9 cellular contexts compared by ENCODE assay signal in the genomic region with DNA sequence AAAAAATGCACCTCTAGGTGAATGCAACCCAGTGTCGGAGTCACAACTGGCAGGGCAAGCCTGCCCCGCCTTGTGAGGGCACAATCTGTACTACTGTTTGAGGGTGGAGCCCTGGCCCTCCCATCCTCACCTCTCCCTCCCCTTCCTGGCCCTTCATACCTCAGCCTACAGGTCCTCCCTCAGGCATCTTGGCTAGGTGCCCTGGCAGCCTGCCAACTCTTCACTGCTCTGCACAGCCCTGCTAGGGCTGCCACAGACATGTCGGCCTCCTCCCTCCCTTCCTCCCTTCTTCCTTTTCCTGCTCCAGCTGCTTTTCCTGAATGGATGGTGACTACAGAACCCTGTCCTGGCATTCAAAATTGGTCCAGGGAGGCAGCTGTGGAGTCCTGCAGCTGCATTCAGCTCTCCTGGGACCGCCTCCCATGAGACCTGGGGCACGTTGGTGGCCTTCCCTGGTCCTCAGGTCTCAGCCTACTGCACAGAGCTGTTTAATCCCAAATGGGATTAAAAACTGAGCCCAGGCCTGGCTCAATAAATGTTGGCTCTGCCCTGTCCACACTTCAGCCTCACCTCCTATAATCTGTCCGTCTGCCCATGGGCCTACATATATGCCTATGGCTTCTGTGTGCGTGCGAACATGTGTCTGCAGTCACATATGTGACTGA. TPM values are rescaled to one million over a fixed set of nuclear protein-coding genes. Genes with fewer than 3 reads are reported as not detected.
DNase-seq lines count a peak whose midpoint lies in the region; ATAC-seq, FAIRE-seq and TF ChIP-seq lines count a peak whose summit lies in the region.
"Had no signal": no experiment of that assay in that cellular context is flagged by ENCODE, and none has a peak within 500 bp of the region (broad histone marks: within the 10 kb centered on the region; RNA-seq: fewer than 3 reads in every experiment).

No MANE protein-coding gene starts in this region.

- dilution Hi-C loops in keratinocyte (cut with MboI; ENCODE audit: extremely low pct_ligation_motif_present, low sequenced_read_pairs), result no loop called here

- H3K36me3 Mint-ChIP-seq in CD4-positive, alpha-beta T cell (ENCODE audit: low read depth), result no peaks in the 10 kb centered on the region

- H3K4me3 Mint-ChIP-seq in CD4-positive, alpha-beta T cell, result no peak overlapping the region

- CTCF ChIA-PET in CD4-positive, alpha-beta T cell (lab: Charles Lee), result no interaction called here

- H3K27me3 Mint-ChIP-seq in CD4-positive, alpha-beta T cell, result peaks cover 53% of the 10 kb centered on the region

- H2AFZ ChIP-seq in keratinocyte (ENCODE audit: control insufficient read depth, low read length), result no peak overlapping the region

- no peaks in the 10 kb centered on the region for H3K9me3 Mint-ChIP-seq in CD4-positive, alpha-beta T cell

- H4K20me1 ChIP-seq in keratinocyte (ENCODE audit: control insufficient read depth, extremely low read depth, insufficient read depth, low read length), result no peaks in the 10 kb centered on the region

- no peak for TF ChIP-seq CTCF in CD4-positive, alpha-beta T cell (IDR thresholded peaks at IDR 0.05)
- TF ChIP-seq CTCF in keratinocyte (optimal IDR thresholded peaks at IDR 0.05 in 1 of 3, IDR thresholded peaks at IDR 0.05 in 1 of 3, conservative IDR thresholded peaks at IDR 0.05 in 1 of 3; ENCODE audit: extremely low read depth in 1 of 3, insufficient read depth in 2 of 3, low read length in 3 of 3), result no peak

- peaks cover 9% of the 10 kb centered on the region for H3K4me1 ChIP-seq in keratinocyte (ENCODE audit: control insufficient read depth, extremely low read depth, insufficient read depth, low read length)

- H3K9me1 ChIP-seq in keratinocyte (ENCODE audit: control insufficient read depth, extremely low read depth, insufficient read depth, low read length), result no peaks in the 10 kb centered on the region

- H3K27me3 ChIP-seq in CD4-positive, alpha-beta T cell (ENCODE audit: control insufficient read depth, insufficient read depth, low read length), result peaks cover 45% of the 10 kb centered on the region
- peaks cover 4% of the 10 kb centered on the region for H3K27me3 ChIP-seq in keratinocyte (ENCODE audit: control insufficient read depth, extremely low read depth, insufficient read depth, low read length)

- no peak for TF ChIP-seq POLR2A in GM12892 (IDR thresholded peaks at IDR 0.05; ENCODE audit: low read depth, low read length)

- no peak overlapping the region for H3K4me3 ChIP-seq in keratinocyte (ENCODE audit: control insufficient read depth in 2 of 3, extremely low read depth in 1 of 3, insufficient read depth in 2 of 3, low read depth in 1 of 3, low read length in 3 of 3)

- no peaks in the 10 kb centered on the region for H3K4me1 Mint-ChIP-seq in CD4-positive, alpha-beta T cell (ENCODE audit: low read depth)

- ATAC-seq in CD4-positive, alpha-beta T cell (ENCODE audit: poor library complexity), result no peak
- peak; percentile 80 for ATAC-seq in SK-N-SH treated with all-trans-retinoic acid at 6 μM for 48 hours
- no peak for ATAC-seq in GM21423 (IDR thresholded peaks at IDR 0.05; ENCODE audit: unreplicated experiment)

- intact Hi-C loops in CD4-positive, alpha-beta T cell (cut with DNase I, micrococcal nuclease), result no loop called here

- H3K36me3 ChIP-seq in keratinocyte (ENCODE audit: control insufficient read depth in 2 of 2, extremely low read depth in 1 of 2, insufficient read depth in 2 of 2, low read length in 2 of 2), result no peaks in the 10 kb centered on the region

- H3K27ac Mint-ChIP-seq in CD4-positive, alpha-beta T cell, result no peak overlapping the region

- peak in 7 of 10 experiments; percentile 4 to 40 (median 18) for DNase-seq in CD4-positive, alpha-beta T cell
- DNase-seq in NCI-H1105 treated with DMSO at 0.1 percent for 48 hours (lab: John Stamatoyannopoulos, UW), result peak; percentile 96
- DNase-seq in keratinocyte (ENCODE audit: low read depth, low spot score), result peak; percentile 87
- no peak for DNase-seq in activated CD4-positive, CD25-positive, alpha-beta regulatory T cell (lab: John Stamatoyannopoulos, UW)
- no peak for DNase-seq in GM12892 (ENCODE audit: insufficient read length)
- no peak for DNase-seq in inferior parietal cortex (ENCODE audit: extremely low spot score)

- FAIRE-seq in keratinocyte (lab: Jason Lieb, UNC) (peak; percentile 90), GM12892 (lab: Jason Lieb, UNC) (no peak)
- FAIRE-seq: frontal cortex had no signal

- POLR2A ChIA-PET in CD4-positive, alpha-beta T cell (lab: Charles Lee), result no interaction called here

- no peaks in the 10 kb centered on the region for H3K9me3 ChIP-seq in CD4-positive, alpha-beta T cell (ENCODE audit: control insufficient read depth, low read length)
- H3K9me3 ChIP-seq in keratinocyte (ENCODE audit: control insufficient read depth, low read depth, low read length), result no peaks in the 10 kb centered on the region

- no peaks in the 10 kb centered on the region for H3K79me2 ChIP-seq in keratinocyte (ENCODE audit: control insufficient read depth, insufficient read depth, low read length)

- no peak overlapping the region for H3K9ac ChIP-seq in keratinocyte (ENCODE audit: control insufficient read depth, extremely low read depth, insufficient read depth, low read length)

- no peak overlapping the region for H3K27ac ChIP-seq in CD4-positive, alpha-beta T cell (ENCODE audit: low read depth, low read length)
- H3K27ac ChIP-seq in keratinocyte (ENCODE audit: control insufficient read depth, insufficient read depth, low read length), result no peak overlapping the region

- peak overlapping the region; percentile 41 for H3K4me2 ChIP-seq in keratinocyte (ENCODE audit: control insufficient read depth, extremely low read depth, insufficient read depth, low read depth, low read length)

TF ChIP-seq in SK-N-SH treated with all-trans-retinoic acid at 6 μM for 48 hours, 23 proteins besides CTCF, POLR2A, EP300 and RAD21:
- no peak for TF ChIP-seq ZFP3 (CRISPR knock-in tag; IDR thresholded peaks at IDR 0.05)
- no peak; the same call in 1 of the 2 replicates for TF ChIP-seq ZNF70 (CRISPR knock-in tag; IDR thresholded peaks at IDR 0.05)
- TF ChIP-seq SNAI2 (CRISPR knock-in tag; IDR thresholded peaks at IDR 0.05), result no peak
- TF ChIP-seq ZNF8 (CRISPR knock-in tag; IDR thresholded peaks at IDR 0.05), result no peak
- TF ChIP-seq ISL1 (CRISPR knock-in tag; IDR thresholded peaks at IDR 0.05), result no peak
- TF ChIP-seq TOX (CRISPR knock-in tag; IDR thresholded peaks at IDR 0.05; ENCODE audit: borderline replicate concordance), result no peak
- no peak for TF ChIP-seq OSR1 (CRISPR knock-in tag; IDR thresholded peaks at IDR 0.05)

RNA-seq across cellular contexts. Expression of gene CDH22, which starts 52.7 kb away (rescaled TPM):
- total RNA-seq in CD4-positive, alpha-beta T cell, result not detected
- polyA plus RNA-seq in keratinocyte, result not detected in 3 replicates
- not detected for polyA plus RNA-seq in keratinocyte (2011; ENCODE audit: low read depth)
- not detected in 2 replicates for polyA plus RNA-seq in keratinocyte (2011; cell fraction: cytosol; rRNA removed)
- not detected in 2 replicates for polyA plus RNA-seq in keratinocyte (2011; cell fraction: nucleus; rRNA removed)
- polyA plus RNA-seq in keratinocyte (2012; ENCODE audit: low replicate concordance), result not detected in 2 replicates
- polyA minus RNA-seq in keratinocyte, result not detected in 3 replicates
- not detected for polyA minus RNA-seq in keratinocyte (2011; cell fraction: cytosol; rRNA and poly(A)+ RNA removed)
- polyA minus RNA-seq in keratinocyte (2011; cell fraction: nucleus; rRNA and poly(A)+ RNA removed), result not detected in 2 replicates
- not detected for polyA plus RNA-seq in GM12892 (2012; ENCODE audit: missing spikeins)

Comparison
In these comparisons a context has a peak if more than half of its experiments do, and no peak if none do; other contexts are left out.
1. DNase-seq: peak in CD4-positive, alpha-beta T cell (7 of 10), NCI-H1105 treated with DMSO at 0.1 percent for 48 hours (single experiment) and keratinocyte (single experiment); none in activated CD4-positive, CD25-positive, alpha-beta regulatory T cell (0 of 4), GM12892 (single experiment) and inferior parietal cortex (single experiment).